Comparison of ENCODE assay signal across 1 cellular context in the genomic region with DNA sequence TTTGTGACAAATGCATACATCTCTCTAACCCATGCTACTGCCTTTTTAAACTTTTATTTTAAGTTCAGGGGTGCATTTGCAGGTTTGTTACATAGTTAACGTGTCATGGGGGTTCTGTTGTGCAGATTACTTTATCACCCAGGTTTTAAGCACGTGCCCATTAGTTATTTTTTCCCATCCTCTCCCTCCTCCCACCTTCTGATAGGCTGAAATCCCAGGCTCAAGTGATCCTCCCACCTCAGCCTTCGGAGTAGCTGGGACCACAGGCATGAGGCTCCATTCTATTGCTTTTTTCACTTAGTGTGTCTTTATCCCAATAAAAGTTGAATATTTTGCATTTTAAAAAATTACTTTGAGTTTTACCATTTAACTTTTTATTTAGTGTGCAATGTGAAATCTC.
TF ChIP-seq lines count a peak whose summit lies in the region.

No MANE protein-coding gene starts in this region.

TF ChIP-seq in GM12878, 131 proteins besides CTCF, POLR2A, EP300 and RAD21 (continued from another document):
- TF ChIP-seq NKRF (conservative IDR thresholded peaks at IDR 0.05) (no peak), CBX5 (IDR thresholded peaks at IDR 0.05; ENCODE audit: low read depth) (no peak), MEF2B (IDR thresholded peaks at IDR 0.05; ENCODE audit: partially characterized antibody, poor library complexity, severe bottlenecking) (no peak)
